Comparison of ENCODE assay signal across 8 cellular contexts in the genomic region with DNA sequence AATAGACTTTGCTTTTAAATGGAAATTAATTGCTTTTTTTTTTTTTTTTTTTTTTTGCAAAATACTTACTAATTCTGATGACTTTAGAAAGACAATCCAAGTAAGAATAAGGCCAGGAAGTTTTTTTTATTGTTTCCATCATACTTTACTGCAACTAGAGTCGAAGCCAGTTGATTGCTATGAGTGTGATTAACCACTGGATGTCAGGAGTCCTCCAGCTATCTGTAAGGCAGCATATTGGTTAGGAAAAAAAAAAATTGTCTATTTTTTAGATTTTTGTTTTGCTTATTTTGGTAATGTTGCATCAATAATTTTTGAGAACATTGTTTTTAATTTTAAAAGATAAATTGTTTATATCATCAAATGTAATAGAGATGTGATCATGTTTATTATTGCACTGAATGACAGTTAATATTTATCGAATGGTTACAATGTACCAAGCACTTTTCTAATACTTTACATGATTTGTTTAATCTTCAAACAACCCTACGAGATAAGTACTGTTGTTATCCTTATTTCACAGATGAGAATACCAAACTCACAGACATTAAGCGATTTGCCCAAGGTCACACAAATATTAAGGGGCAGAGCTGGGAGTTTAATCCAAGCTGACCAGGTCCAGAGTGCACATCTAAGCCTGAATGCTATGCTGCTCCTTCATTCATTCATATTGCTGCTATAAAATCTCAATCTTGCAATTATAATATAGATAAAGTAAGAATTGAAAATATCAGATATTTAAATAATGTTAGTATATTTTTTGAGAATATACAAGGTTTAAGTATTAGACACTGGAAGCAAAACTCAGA. TPM values are rescaled to one million over a fixed set of nuclear protein-coding genes. Genes with fewer than 3 reads are reported as not detected.
A peak's percentile ranks its signal among the peaks of the same experiment; 100 is the strongest.
DNase-seq lines count a peak whose midpoint lies in the region; ATAC-seq and TF ChIP-seq lines count a peak whose summit lies in the region.

No MANE protein-coding gene starts in this region.

- H3K36me3 ChIP-seq in Caco-2 (ENCODE audit: control insufficient read depth, insufficient read depth, low read length) (no peaks in the 10 kb centered on the region), PC-9 (ENCODE audit: low read depth) (no peaks in the 10 kb centered on the region), thyroid gland (no peaks in the 10 kb centered on the region)
- H3K36me3 ChIP-seq in CD8-positive, alpha-beta memory T cell (ENCODE audit: insufficient read depth, low read length) = no peaks in the 10 kb centered on the region

- H3K27ac ChIP-seq in PC-9 = no peak overlapping the region
- H3K27ac ChIP-seq in thyroid gland = no peak overlapping the region
- no peak overlapping the region for H3K27ac ChIP-seq in CD8-positive, alpha-beta memory T cell (ENCODE audit: low read depth, low read length)

- H3F3A ChIP-seq in PC-9 (ENCODE audit: insufficient read depth, low read depth) = no peaks in the 10 kb centered on the region

- no peak overlapping the region for H3K4me3 Mint-ChIP-seq in Caco-2 (ENCODE audit: unreplicated experiment)
- H3K4me3 Mint-ChIP-seq in CD8-positive, alpha-beta memory T cell = no peak overlapping the region
- no peak overlapping the region for H3K4me3 Mint-ChIP-seq in activated T-helper 1 cell treated with anti-CD3 and anti-CD28 coated beads, Interleukin-12 subunit alpha, Interleukin-12 subunit beta, Interleukin-2, Interleukin-4 antibody, amounts not matched to agents 30 ng/mL and 10 ng/mL and 1 ng/mL, durations not matched to agents 14 hours and 24 hours and 36 hours

- no peaks in the 10 kb centered on the region for H3K27me3 Mint-ChIP-seq in Caco-2 (ENCODE audit: insufficient read depth, unreplicated experiment)
- H3K27me3 Mint-ChIP-seq in CD8-positive, alpha-beta memory T cell = peaks cover 6 to 46% of the 10 kb centered on the region in 2 donors
- peaks cover 8% of the 10 kb centered on the region for H3K27me3 Mint-ChIP-seq in activated T-helper 1 cell treated with anti-CD3 and anti-CD28 coated beads, Interleukin-12 subunit alpha, Interleukin-12 subunit beta, Interleukin-2, Interleukin-4 antibody, amounts not matched to agents 30 ng/mL and 10 ng/mL and 1 ng/mL, durations not matched to agents 14 hours and 24 hours and 36 hours (ENCODE audit: insufficient read depth)

- no peak overlapping the region for H3K4me2 ChIP-seq in PC-9

- POLR2A ChIA-PET in Caco-2 (lab: Charles Lee) = no interaction called here
- POLR2A ChIA-PET in PC-9 (lab: Charles Lee; ENCODE audit: unreplicated experiment) = no interaction called here
- POLR2A ChIA-PET in CD8-positive, alpha-beta memory T cell (lab: Charles Lee) = no interaction called here

- no peaks in the 10 kb centered on the region for H3K9me2 ChIP-seq in PC-9 (ENCODE audit: insufficient read depth)

- H3K9me3 Mint-ChIP-seq in Caco-2 (ENCODE audit: unreplicated experiment) = no peaks in the 10 kb centered on the region
- H3K9me3 Mint-ChIP-seq in CD8-positive, alpha-beta memory T cell = no peaks in the 10 kb centered on the region
- no peaks in the 10 kb centered on the region for H3K9me3 Mint-ChIP-seq in activated T-helper 1 cell treated with anti-CD3 and anti-CD28 coated beads, Interleukin-12 subunit alpha, Interleukin-12 subunit beta, Interleukin-2, Interleukin-4 antibody, amounts not matched to agents 30 ng/mL and 10 ng/mL and 1 ng/mL, durations not matched to agents 14 hours and 24 hours and 36 hours

- H3K4me1 ChIP-seq in Caco-2 (peaks cover 11% of the 10 kb centered on the region), PC-9 (replicated peaks; ENCODE audit: insufficient read depth) (peaks cover 18% of the 10 kb centered on the region), thyroid gland (no peaks in the 10 kb centered on the region)
- no peaks in the 10 kb centered on the region for H3K4me1 ChIP-seq in CD8-positive, alpha-beta memory T cell (ENCODE audit: insufficient read depth, low read length)

- H3K36me3 Mint-ChIP-seq in Caco-2 (ENCODE audit: insufficient read depth, unreplicated experiment) = no peaks in the 10 kb centered on the region
- no peaks in the 10 kb centered on the region for H3K36me3 Mint-ChIP-seq in CD8-positive, alpha-beta memory T cell
- no peaks in the 10 kb centered on the region for H3K36me3 Mint-ChIP-seq in activated T-helper 1 cell treated with anti-CD3 and anti-CD28 coated beads, Interleukin-12 subunit alpha, Interleukin-12 subunit beta, Interleukin-2, Interleukin-4 antibody, amounts not matched to agents 30 ng/mL and 10 ng/mL and 1 ng/mL, durations not matched to agents 14 hours and 24 hours and 36 hours (ENCODE audit: low read depth)

- peaks cover 22% of the 10 kb centered on the region for H3K4me1 Mint-ChIP-seq in Caco-2 (ENCODE audit: low read depth, unreplicated experiment)
- no peaks in the 10 kb centered on the region for H3K4me1 Mint-ChIP-seq in CD8-positive, alpha-beta memory T cell
- H3K4me1 Mint-ChIP-seq in activated T-helper 1 cell treated with anti-CD3 and anti-CD28 coated beads, Interleukin-12 subunit alpha, Interleukin-12 subunit beta, Interleukin-2, Interleukin-4 antibody, amounts not matched to agents 30 ng/mL and 10 ng/mL and 1 ng/mL, durations not matched to agents 14 hours and 24 hours and 36 hours (ENCODE audit: low read depth) = no peaks in the 10 kb centered on the region

- ATAC-seq in GM21723 (IDR thresholded peaks at IDR 0.05; ENCODE audit: unreplicated experiment) = peak; percentile 76

- H3K4me3 ChIP-seq in Caco-2 (ENCODE audit: low read depth, low read length) = no peak overlapping the region
- no peak overlapping the region for H3K4me3 ChIP-seq in PC-9
- H3K4me3 ChIP-seq in fibroblast of villous mesenchyme (ENCODE audit: low read depth, low read length) = no peak overlapping the region
- H3K4me3 ChIP-seq in thyroid gland (replicated peaks in 1 of 3) = no peak overlapping the region
- H3K4me3 ChIP-seq in CD8-positive, alpha-beta memory T cell (ENCODE audit: low read length) = no peak overlapping the region

- no peak overlapping the region for H3K27ac Mint-ChIP-seq in Caco-2 (ENCODE audit: unreplicated experiment)
- no peak overlapping the region for H3K27ac Mint-ChIP-seq in CD8-positive, alpha-beta memory T cell
- H3K27ac Mint-ChIP-seq in activated T-helper 1 cell treated with anti-CD3 and anti-CD28 coated beads, Interleukin-12 subunit alpha, Interleukin-12 subunit beta, Interleukin-2, Interleukin-4 antibody, amounts not matched to agents 30 ng/mL and 10 ng/mL and 1 ng/mL, durations not matched to agents 14 hours and 24 hours and 36 hours = no peak overlapping the region

- H4K20me1 ChIP-seq in PC-9 (ENCODE audit: insufficient read depth) = no peaks in the 10 kb centered on the region

- intact Hi-C loops in Caco-2 (cut with micrococcal nuclease; ENCODE audit: unreplicated experiment) (loop anchor here (1.0 to 5.0 kb wide), 8 partner anchors 20 to 281 kb away; a partner anchor contains a TSS), PC-9 (cut with micrococcal nuclease; ENCODE audit: unreplicated experiment) (loop anchor here (1.0 to 10.0 kb wide), 6 partner anchors 47 to 1149 kb away; no protein-coding TSS in a partner anchor), thyroid gland (cut with DNase I) (no loop called here)
- intact Hi-C loops in activated T-helper 1 cell treated with anti-CD3 and anti-CD28 coated beads, Interleukin-12 subunit alpha, Interleukin-12 subunit beta, Interleukin-2, Interleukin-4 antibody, amounts not matched to agents 30 ng/mL and 10 ng/mL and 1 ng/mL, durations not matched to agents 14 hours and 24 hours and 36 hours (cut with micrococcal nuclease) = loop anchor here (1.0 kb wide), 1 partner anchor 230 kb away; no protein-coding TSS in a partner anchor

- H3K27me3 ChIP-seq in Caco-2 (replicated peaks; ENCODE audit: control insufficient read depth, insufficient read depth, low read length) (no peaks in the 10 kb centered on the region), PC-9 (ENCODE audit: insufficient read depth, low read depth) (no peaks in the 10 kb centered on the region), thyroid gland (no peaks in the 10 kb centered on the region)
- no peaks in the 10 kb centered on the region for H3K27me3 ChIP-seq in CD8-positive, alpha-beta memory T cell (ENCODE audit: insufficient read depth, low read length, poor library complexity, severe bottlenecking)

- TF ChIP-seq CTCF in Caco-2 (IDR thresholded peaks at IDR 0.05; ENCODE audit: insufficient read depth in 1 of 2, low read depth in 1 of 2, low read length in 1 of 2, severe bottlenecking in 1 of 2, unreplicated experiment in 1 of 2) = peak; percentile 42 to 69
- peak; percentile 69 for TF ChIP-seq CTCF in PC-9 (conservative IDR thresholded peaks at IDR 0.05)
- TF ChIP-seq CTCF in fibroblast of villous mesenchyme (IDR thresholded peaks at IDR 0.05; ENCODE audit: insufficient read depth, low read depth, low read length) = peak; percentile 74
- peak in 5 of 6 experiments; percentile 30 to 65 (median 59) for TF ChIP-seq CTCF in thyroid gland (IDR thresholded peaks at IDR 0.05)

- H2AFZ ChIP-seq in PC-9 = no peak overlapping the region

- DNase-seq in Caco-2 = peak in 1 of 2 experiments; percentile 24
- no peak for DNase-seq in PC-9
- peak; percentile 63 for DNase-seq in fibroblast of villous mesenchyme (ENCODE audit: low read depth)
- no peak for DNase-seq in thyroid gland
- no peak for DNase-seq in CD8-positive, alpha-beta memory T cell
- no peak for DNase-seq in T1000 (lab: John Stamatoyannopoulos, UW)
- no peak for DNase-seq in activated T-helper 1 cell treated with anti-CD3 and anti-CD28 coated beads, Interleukin-12 subunit alpha, Interleukin-12 subunit beta, Interleukin-2, Interleukin-4 antibody, amounts not matched to agents 30 ng/mL and 10 ng/mL and 1 ng/mL, durations not matched to agents 14 hours and 24 hours and 36 hours (ENCODE audit: low spot score)

- CTCF ChIA-PET in Caco-2 (lab: Charles Lee) = interaction anchor here (1.0 to 3.0 kb wide), 3 partner anchors 47 to 236 kb away, joined by 4 to 10 read pairs (median 10); no protein-coding TSS in a partner anchor
- CTCF ChIA-PET in PC-9 (lab: Charles Lee) = interaction anchor here (0.7 to 1.6 kb wide), 4 partner anchors 66 to 893 kb away, joined by 3 to 15 read pairs (median 4); no protein-coding TSS in a partner anchor
- CTCF ChIA-PET in CD8-positive, alpha-beta memory T cell (lab: Charles Lee) = interaction anchor here (1.0 to 1.2 kb wide), 2 partner anchors 229 to 236 kb away, joined by 3 to 7 read pairs; no protein-coding TSS in a partner anchor

- no peaks in the 10 kb centered on the region for H3K79me2 ChIP-seq in PC-9 (ENCODE audit: low read depth)

- BruUV-seq in Caco-2 (replicated peaks; lab: Mats Ljungman, UMichigan) (no TSS peak), PC-9 (replicated peaks; lab: Mats Ljungman, UMichigan) (no TSS peak)

- WGBS in thyroid gland, 2 donors = 48 to 51% methylated on average over 4 of the region's 4 CpGs

- H3K9me3 ChIP-seq in Caco-2 = no peaks in the 10 kb centered on the region
- no peaks in the 10 kb centered on the region for H3K9me3 ChIP-seq in PC-9 (ENCODE audit: insufficient read depth, low read depth)
- no peaks in the 10 kb centered on the region for H3K9me3 ChIP-seq in thyroid gland
- H3K9me3 ChIP-seq in CD8-positive, alpha-beta memory T cell (ENCODE audit: low read length) = no peaks in the 10 kb centered on the region

- TF ChIP-seq POLR2A in thyroid gland (IDR thresholded peaks at IDR 0.05) = no peak

RNA-seq across cellular contexts. Expression of a gene that starts 19.9 kb away (rescaled TPM):
- not detected in 2 replicates for total RNA-seq in Caco-2 (2022)
- total RNA-seq in PC-9 (2021) = not detected in 2 replicates
- not detected in 2 replicates for total RNA-seq in fibroblast of villous mesenchyme
- not detected for total RNA-seq in thyroid gland
- not detected for total RNA-seq in CD8-positive, alpha-beta memory T cell
- not detected for polyA plus RNA-seq in CD8-positive, alpha-beta memory T cell
- not detected in 2 replicates for total RNA-seq in activated T-helper 1 cell treated with anti-CD3 and anti-CD28 coated beads, Interleukin-12 subunit alpha, Interleukin-12 subunit beta, Interleukin-2, Interleukin-4 antibody, amounts not matched to agents 30 ng/mL and 10 ng/mL and 1 ng/mL, durations not matched to agents 14 hours and 24 hours and 36 hours

RNA-seq across cellular contexts. Expression of a gene that starts 34.1 kb away (rescaled TPM):
- total RNA-seq in Caco-2 (2022) (not detected in 2 replicates), PC-9 (2021) (not detected in 2 replicates), fibroblast of villous mesenchyme (not detected in 2 replicates), thyroid gland (not detected)
- not detected for total RNA-seq in CD8-positive, alpha-beta memory T cell
- 0.03 TPM for polyA plus RNA-seq in CD8-positive, alpha-beta memory T cell
- not detected in 2 replicates for total RNA-seq in activated T-helper 1 cell treated with anti-CD3 and anti-CD28 coated beads, Interleukin-12 subunit alpha, Interleukin-12 subunit beta, Interleukin-2, Interleukin-4 antibody, amounts not matched to agents 30 ng/mL and 10 ng/mL and 1 ng/mL, durations not matched to agents 14 hours and 24 hours and 36 hours
